ENCODE assay signal across 10 cellular contexts in the genomic region with DNA sequence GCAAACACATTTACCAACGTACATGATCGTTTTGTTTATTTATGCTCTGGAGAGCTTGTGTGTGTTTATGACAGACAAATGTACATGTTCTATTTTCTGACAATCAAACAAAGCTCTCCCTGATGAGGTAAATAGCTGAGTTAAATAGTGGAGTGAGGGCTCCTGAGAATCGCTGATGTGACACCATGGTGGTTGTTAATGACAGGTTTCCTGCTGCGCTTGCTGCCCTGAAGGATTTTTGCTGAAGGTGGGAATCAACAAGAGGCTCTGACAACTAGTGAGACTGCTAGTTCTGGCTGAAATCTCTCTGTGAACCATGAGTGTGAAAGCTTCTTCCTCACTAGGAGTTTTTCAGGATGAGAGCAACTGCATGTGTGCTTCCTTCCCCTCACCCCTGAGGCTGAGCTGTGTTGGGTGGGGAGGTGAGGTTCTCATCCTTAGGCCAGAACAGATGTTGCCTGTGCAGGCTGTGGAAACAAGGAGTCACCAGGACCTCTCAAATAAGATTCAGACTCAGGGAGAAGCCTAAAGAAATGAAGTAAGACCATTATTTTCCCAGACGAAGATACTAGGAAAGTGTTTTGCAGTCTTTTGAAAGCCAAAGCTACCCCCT.
DNase-seq lines count a peak whose midpoint lies in the region; ATAC-seq, FAIRE-seq and TF ChIP-seq lines count a peak whose summit lies in the region.
"Had no signal": no experiment of that assay in that cellular context is flagged by ENCODE, and none has a peak within 500 bp of the region (broad histone marks: within the 10 kb centered on the region; RNA-seq: fewer than 3 reads in every experiment).

No MANE protein-coding gene starts in this region.

- no peak for TF ChIP-seq POLR2A in HepG2 (IDR thresholded peaks at IDR 0.05; ENCODE audit: insufficient read depth in 1 of 2, low read depth in 2 of 2, low read length in 2 of 2)
- no peak for TF ChIP-seq POLR2A in upper lobe of left lung (IDR thresholded peaks at IDR 0.05)

- peaks cover 0 to 2% of the 10 kb centered on the region in 2 experiments; a peak in 1 of 5 replicates for H3K27me3 ChIP-seq in HepG2 (ENCODE audit: control insufficient read depth in 1 of 2, insufficient read depth in 2 of 2, low read length in 2 of 2)
- no peaks in the 10 kb centered on the region for H3K27me3 ChIP-seq in upper lobe of left lung

- H3K79me2 ChIP-seq in HepG2 (ENCODE audit: insufficient read depth, low read length) = no peaks in the 10 kb centered on the region

- intact Hi-C loops in HepG2 (cut with micrococcal nuclease; ENCODE audit: unreplicated experiment) (loop anchor here (5.0 kb wide), 1 partner anchor 64 kb away; no protein-coding TSS in a partner anchor), CD14-positive monocyte (cut with micrococcal nuclease) (no loop called here)

- peaks cover 12% of the 10 kb centered on the region for H3K4me1 ChIP-seq in HepG2 (ENCODE audit: insufficient read depth, low read length)
- H3K4me1 ChIP-seq in upper lobe of left lung = peaks cover 7 to 10% (median 8%) of the 10 kb centered on the region in 4 donors

- peak overlapping the region; percentile 66; the same call in 1 of the 2 replicates for H3K4me2 ChIP-seq in HepG2 (ENCODE audit: low read depth, low read length)

- no peak overlapping the region for H2AFZ ChIP-seq in HepG2 (ENCODE audit: low read length)

- FAIRE-seq in HepG2 (lab: Jason Lieb, UNC) = no peak

- H3K4me3 Mint-ChIP-seq in WTC11 (no peak overlapping the region), CD14-positive monocyte (no peak overlapping the region)

- H3K27ac Mint-ChIP-seq in WTC11 = peak overlapping the region; percentile 96
- H3K27ac Mint-ChIP-seq in CD14-positive monocyte = no peak overlapping the region

- H3K9ac ChIP-seq in HepG2 (ENCODE audit: insufficient read depth, low read depth, low read length) = no peak overlapping the region

- TF ChIP-seq EP300 in HepG2 (IDR thresholded peaks at IDR 0.05; ENCODE audit: low read depth in 2 of 2, low read length in 2 of 2) (no peak), HepG2 (CRISPR knock-in tag; IDR thresholded peaks at IDR 0.05; ENCODE audit: borderline replicate concordance) (no peak), upper lobe of left lung (IDR thresholded peaks at IDR 0.05) (no peak)

- TF ChIP-seq RAD21 in HepG2 (CRISPR knock-in tag; IDR thresholded peaks at IDR 0.05) = no peak

- H3K9me3 Mint-ChIP-seq in WTC11 = no peaks in the 10 kb centered on the region
- peaks cover 2 to 10% (median 4%) of the 10 kb centered on the region in 7 donors for H3K9me3 Mint-ChIP-seq in CD14-positive monocyte

- no TSS peak for BruUV-seq in HepG2 (replicated peaks; lab: Mats Ljungman, UMichigan)

- ATAC-seq in WTC11 = peak; percentile 29
- no peak for ATAC-seq in HepG2
- ATAC-seq in upper lobe of left lung (ENCODE audit: low FRiP score in 2 of 2) = peak in 1 of 2 donors; percentile 51
- no peak for ATAC-seq in HG03457 (IDR thresholded peaks at IDR 0.05; ENCODE audit: unreplicated experiment)
- ATAC-seq in GM19035 (IDR thresholded peaks at IDR 0.05; ENCODE audit: unreplicated experiment) = no peak
- ATAC-seq: PC-3 had no signal

- H3K9me3 ChIP-seq in HepG2 (ENCODE audit: low read length) = no peaks in the 10 kb centered on the region
- H3K9me3 ChIP-seq in upper lobe of left lung = no peaks in the 10 kb centered on the region

- H3K27ac ChIP-seq in HepG2 (ENCODE audit: extremely low read length, insufficient read depth, low read length) = no peak overlapping the region
- H3K27ac ChIP-seq in upper lobe of left lung = peak overlapping the region in 3 of 4 donors; percentile 31 to 65 (median 63)

- in situ Hi-C loops in HepG2 (cut with HindIII; ENCODE audit: extremely low pct_ligation_motif_present, low pct_unique_long_range_greater_than_20kb) = no loop called here

- peak; percentile 2 for DNase-seq in NCI-H146 (lab: John Stamatoyannopoulos, UW)
- DNase-seq in NCI-H146 treated with DMSO at 0.1 percent for 48 hours (lab: John Stamatoyannopoulos, UW; ENCODE audit: unreplicated experiment) = no peak
- no peak for DNase-seq in WTC11 (ENCODE audit: low spot score)
- no peak for DNase-seq in HepG2 (ENCODE audit: low spot score)
- no peak for DNase-seq in upper lobe of left lung
- DNase-seq in CD14-positive monocyte (ENCODE audit: low spot score) = no peak
- DNase-seq: activated CD8-positive, alpha-beta memory T cell treated with anti-CD3 and anti-CD28 coated beads, Interleukin-2, amount 50 U/mL, for 4 hours; PC-3 had no signal

- H3K4me1 Mint-ChIP-seq in WTC11 (peaks cover 52% of the 10 kb centered on the region), CD14-positive monocyte (no peaks in the 10 kb centered on the region)

- POLR2A ChIA-PET in WTC11 (lab: Charles Lee) = no interaction called here
- POLR2A ChIA-PET in HepG2 (lab: Yijun Ruan, JAX) = no interaction called here

- H3K36me3 Mint-ChIP-seq in WTC11 = 0 out of 2 replicates have a peak, but pooled peaks cover 3% of the 10 kb centered on the region
- H3K36me3 Mint-ChIP-seq in CD14-positive monocyte = no peaks in the 10 kb centered on the region

- CTCF ChIA-PET in WTC11 (lab: Charles Lee) (interaction anchor here (1.5 kb wide), 1 partner anchor 159 kb away, joined by 3 read pairs; no protein-coding TSS in a partner anchor), HepG2 (lab: Yijun Ruan, JAX; ENCODE audit: low intra/inter-chr PET ratio, low total read pairs) (no interaction called here)

- H3K36me3 ChIP-seq in HepG2 (replicated peaks in 1 of 2; ENCODE audit: control insufficient read depth in 1 of 2, insufficient read depth in 2 of 2, low read length in 2 of 2) (no peaks in the 10 kb centered on the region), upper lobe of left lung (no peaks in the 10 kb centered on the region)

- H3K4me3 ChIP-seq in HepG2 (replicated peaks in 1 of 3; ENCODE audit: insufficient read depth in 1 of 3, low read depth in 2 of 3, low read length in 3 of 3) (no peak overlapping the region), upper lobe of left lung (no peak overlapping the region)

- H3K27me3 Mint-ChIP-seq in WTC11 (ENCODE audit: low read depth) (no peaks in the 10 kb centered on the region), CD14-positive monocyte (ENCODE audit: low read depth in 3 of 3) (peaks cover 2 to 3% (median 2%) of the 10 kb centered on the region in 3 donors)

- WGBS in HepG2 (ENCODE audit: low lambda C conversion rate) = 36% methylated on average over 5 of the region's 5 CpGs
- WGBS in upper lobe of left lung, 2 donors = 55 to 68% methylated on average over 5 of the region's 5 CpGs

- TF ChIP-seq CTCF in WTC11 (IDR thresholded peaks at IDR 0.05) (no peak), HepG2 (CRISPR knock-in tag; IDR thresholded peaks at IDR 0.05) (no peak), upper lobe of left lung (IDR thresholded peaks at IDR 0.05) (no peak), CD14-positive monocyte (IDR thresholded peaks at IDR 0.05) (no peak)

- no peaks in the 10 kb centered on the region for H4K20me1 ChIP-seq in HepG2 (ENCODE audit: insufficient read depth, low read length)

TF ChIP-seq in WTC11, 78 proteins besides CTCF, POLR2A, EP300 and RAD21 (continues in another document):
- TF ChIP-seq SOX15 (CRISPR knock-in tag; IDR thresholded peaks at IDR 0.05) (no peak), ZBTB21 (CRISPR knock-in tag; IDR thresholded peaks at IDR 0.05; ENCODE audit: borderline replicate concordance) (no peak), GTF2I (CRISPR knock-in tag; conservative IDR thresholded peaks at IDR 0.05) (no peak), SP1 (CRISPR knock-in tag; conservative IDR thresholded peaks at IDR 0.05) (no peak)
- TF ChIP-seq, protein P1, sequence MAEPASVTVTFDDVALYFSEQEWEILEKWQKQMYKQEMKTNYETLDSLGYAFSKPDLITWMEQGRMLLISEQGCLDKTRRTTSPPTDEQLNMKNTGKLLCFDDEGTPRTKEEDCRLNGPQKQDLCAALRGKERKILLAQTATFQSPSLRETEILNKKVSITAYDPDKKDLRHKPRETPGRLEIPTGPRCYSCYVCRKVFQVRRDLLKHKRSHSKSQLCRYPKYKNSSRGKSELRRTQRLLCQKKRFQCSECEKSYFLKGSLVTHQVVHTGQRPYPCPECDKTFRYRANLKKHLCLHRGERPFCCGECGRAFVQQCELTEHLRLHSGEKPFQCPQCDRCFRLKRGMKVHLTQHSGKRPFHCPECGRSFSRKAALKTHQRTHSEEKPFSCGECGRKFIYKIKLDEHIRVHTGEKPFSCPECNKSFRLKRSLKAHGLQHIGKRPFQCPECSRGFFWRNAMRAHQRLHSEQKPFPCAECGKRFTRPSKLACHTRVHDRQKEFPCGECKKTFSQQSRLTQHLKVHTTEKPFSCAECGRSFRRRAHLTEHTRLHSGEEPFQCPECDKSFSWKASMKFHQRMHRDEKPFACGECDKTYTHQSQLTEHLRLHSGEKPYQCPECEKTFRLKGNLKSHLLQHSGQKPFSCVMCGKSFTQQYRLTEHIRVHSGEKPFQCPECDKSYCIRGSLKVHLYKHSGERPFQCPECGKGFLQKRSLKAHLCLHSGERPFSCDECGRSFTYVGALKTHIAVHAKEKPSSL (CRISPR knock-in tag; conservative IDR thresholded peaks at IDR 0.05) = no peak

TF ChIP-seq in HepG2, 621 proteins besides CTCF, POLR2A, EP300 and RAD21 (continues in another document):
- no peak for TF ChIP-seq BORCS8-MEF2B (CRISPR knock-in tag; IDR thresholded peaks at IDR 0.05)
- TF ChIP-seq, protein P2, sequence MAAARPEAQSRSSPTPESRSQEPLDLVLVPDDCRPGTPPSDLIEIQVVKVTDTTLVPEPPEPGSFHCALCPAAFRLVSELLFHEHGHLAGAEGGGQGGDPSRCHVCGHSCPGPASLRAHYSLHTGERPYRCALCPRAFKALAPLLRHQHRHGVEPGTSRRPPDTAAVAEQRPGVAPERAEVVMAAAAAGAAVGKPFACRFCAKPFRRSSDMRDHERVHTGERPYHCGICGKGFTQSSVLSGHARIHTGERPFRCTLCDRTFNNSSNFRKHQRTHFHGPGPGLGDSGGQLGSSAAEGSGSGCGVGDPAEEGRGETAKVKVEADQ (CRISPR knock-in tag; IDR thresholded peaks at IDR 0.05; ENCODE audit: borderline replicate concordance) = no peak
- TF ChIP-seq ZNF329 (CRISPR knock-in tag; IDR thresholded peaks at IDR 0.05; ENCODE audit: low read depth) = no peak
- no peak for TF ChIP-seq GZF1 (CRISPR knock-in tag; IDR thresholded peaks at IDR 0.05)
- no peak for TF ChIP-seq ZNF33A (CRISPR knock-in tag; IDR thresholded peaks at IDR 0.05; ENCODE audit: borderline replicate concordance)
- TF ChIP-seq, protein P3, sequence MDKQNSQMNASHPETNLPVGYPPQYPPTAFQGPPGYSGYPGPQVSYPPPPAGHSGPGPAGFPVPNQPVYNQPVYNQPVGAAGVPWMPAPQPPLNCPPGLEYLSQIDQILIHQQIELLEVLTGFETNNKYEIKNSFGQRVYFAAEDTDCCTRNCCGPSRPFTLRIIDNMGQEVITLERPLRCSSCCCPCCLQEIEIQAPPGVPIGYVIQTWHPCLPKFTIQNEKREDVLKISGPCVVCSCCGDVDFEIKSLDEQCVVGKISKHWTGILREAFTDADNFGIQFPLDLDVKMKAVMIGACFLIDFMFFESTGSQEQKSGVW (CRISPR knock-in tag; IDR thresholded peaks at IDR 0.05; ENCODE audit: borderline replicate concordance) = no peak
- no peak for TF ChIP-seq ELF1 (CRISPR knock-in tag; IDR thresholded peaks at IDR 0.05)
- TF ChIP-seq MXD4 (CRISPR knock-in tag; IDR thresholded peaks at IDR 0.05) = no peak
- no peak for TF ChIP-seq JUNB (CRISPR knock-in tag; IDR thresholded peaks at IDR 0.05; ENCODE audit: borderline replicate concordance)
- no peak for TF ChIP-seq ZMYM3 (CRISPR knock-in tag; IDR thresholded peaks at IDR 0.05)
